Comparison of ENCODE assay signal across 2 cellular contexts in the genomic region with DNA sequence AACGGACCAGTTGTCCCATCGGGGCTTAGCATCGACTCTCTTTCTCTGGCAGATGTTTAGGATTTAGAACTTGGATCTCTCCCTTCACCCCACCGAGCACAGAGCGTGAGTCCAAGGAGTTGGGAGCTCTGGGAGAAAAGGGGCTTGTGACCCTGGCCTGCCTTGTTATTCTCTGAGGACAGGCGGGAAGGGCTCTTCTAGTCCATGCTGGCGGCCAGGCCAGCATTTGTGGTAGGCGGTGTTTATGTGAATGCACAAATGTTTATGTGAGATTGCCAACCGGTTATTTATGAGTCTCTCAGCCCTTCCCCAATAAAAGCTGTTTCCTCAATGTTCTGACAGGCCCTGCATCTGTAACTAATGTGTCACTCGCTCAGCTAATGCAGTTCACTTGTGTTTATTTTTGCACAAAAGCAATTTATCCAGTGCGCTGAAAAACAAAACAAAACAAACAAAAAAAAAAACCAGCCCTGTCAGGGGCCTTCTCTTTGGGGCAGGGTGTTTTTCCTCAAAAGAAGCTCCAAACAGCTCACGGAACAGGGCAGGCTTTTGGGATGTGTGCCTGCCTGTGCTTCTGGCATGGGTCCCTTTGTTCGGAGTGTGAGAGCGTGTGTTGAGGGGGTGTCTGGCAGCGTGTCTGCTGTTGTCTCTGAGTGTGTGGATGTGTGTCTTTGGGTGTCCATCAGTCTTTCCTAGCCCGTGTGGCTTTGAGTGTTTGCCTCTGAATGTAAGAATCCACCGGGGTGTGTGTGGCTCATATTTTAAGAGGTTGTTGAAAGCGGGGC.
TF ChIP-seq lines count a peak whose summit lies in the region.

No MANE protein-coding gene starts in this region.

TF ChIP-seq in liver, 16 proteins besides CTCF, POLR2A, EP300 and RAD21:
- no peak for TF ChIP-seq YY1 (IDR thresholded peaks at IDR 0.05)
- no peak for TF ChIP-seq FOXA1 (IDR thresholded peaks at IDR 0.05)
- TF ChIP-seq RXRA (IDR thresholded peaks at IDR 0.05) = no peak
- no peak for TF ChIP-seq SP1 (IDR thresholded peaks at IDR 0.05)
- TF ChIP-seq, protein P1, sequence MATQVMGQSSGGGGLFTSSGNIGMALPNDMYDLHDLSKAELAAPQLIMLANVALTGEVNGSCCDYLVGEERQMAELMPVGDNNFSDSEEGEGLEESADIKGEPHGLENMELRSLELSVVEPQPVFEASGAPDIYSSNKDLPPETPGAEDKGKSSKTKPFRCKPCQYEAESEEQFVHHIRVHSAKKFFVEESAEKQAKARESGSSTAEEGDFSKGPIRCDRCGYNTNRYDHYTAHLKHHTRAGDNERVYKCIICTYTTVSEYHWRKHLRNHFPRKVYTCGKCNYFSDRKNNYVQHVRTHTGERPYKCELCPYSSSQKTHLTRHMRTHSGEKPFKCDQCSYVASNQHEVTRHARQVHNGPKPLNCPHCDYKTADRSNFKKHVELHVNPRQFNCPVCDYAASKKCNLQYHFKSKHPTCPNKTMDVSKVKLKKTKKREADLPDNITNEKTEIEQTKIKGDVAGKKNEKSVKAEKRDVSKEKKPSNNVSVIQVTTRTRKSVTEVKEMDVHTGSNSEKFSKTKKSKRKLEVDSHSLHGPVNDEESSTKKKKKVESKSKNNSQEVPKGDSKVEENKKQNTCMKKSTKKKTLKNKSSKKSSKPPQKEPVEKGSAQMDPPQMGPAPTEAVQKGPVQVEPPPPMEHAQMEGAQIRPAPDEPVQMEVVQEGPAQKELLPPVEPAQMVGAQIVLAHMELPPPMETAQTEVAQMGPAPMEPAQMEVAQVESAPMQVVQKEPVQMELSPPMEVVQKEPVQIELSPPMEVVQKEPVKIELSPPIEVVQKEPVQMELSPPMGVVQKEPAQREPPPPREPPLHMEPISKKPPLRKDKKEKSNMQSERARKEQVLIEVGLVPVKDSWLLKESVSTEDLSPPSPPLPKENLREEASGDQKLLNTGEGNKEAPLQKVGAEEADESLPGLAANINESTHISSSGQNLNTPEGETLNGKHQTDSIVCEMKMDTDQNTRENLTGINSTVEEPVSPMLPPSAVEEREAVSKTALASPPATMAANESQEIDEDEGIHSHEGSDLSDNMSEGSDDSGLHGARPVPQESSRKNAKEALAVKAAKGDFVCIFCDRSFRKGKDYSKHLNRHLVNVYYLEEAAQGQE (IDR thresholded peaks at IDR 0.05) = no peak
- no peak for TF ChIP-seq JUND (IDR thresholded peaks at IDR 0.05)
- no peak for TF ChIP-seq ZBTB33 (IDR thresholded peaks at IDR 0.05)
- no peak for TF ChIP-seq ATF3 (IDR thresholded peaks at IDR 0.05)
- no peak for TF ChIP-seq EGR1 (IDR thresholded peaks at IDR 0.05; ENCODE audit: low read depth in 2 of 2)
- TF ChIP-seq NR2F2 (IDR thresholded peaks at IDR 0.05) = no peak
- no peak for TF ChIP-seq MAX (IDR thresholded peaks at IDR 0.05)
- no peak for TF ChIP-seq HNF4A (conservative IDR thresholded peaks at IDR 0.05)
- TF ChIP-seq FOXA2 (IDR thresholded peaks at IDR 0.05) = no peak
- TF ChIP-seq TAF1 (conservative IDR thresholded peaks at IDR 0.05) = no peak
- no peak for TF ChIP-seq HNF4G (IDR thresholded peaks at IDR 0.05)
- TF ChIP-seq GABPA (IDR thresholded peaks at IDR 0.05 in 1 of 2, conservative IDR thresholded peaks at IDR 0.05 in 1 of 2) = no peak

TF ChIP-seq in HepG2, 621 proteins besides CTCF, POLR2A, EP300 and RAD21:
- no peak for TF ChIP-seq ATF1 (CRISPR knock-in tag; IDR thresholded peaks at IDR 0.05)
TF ChIP-seq in HepG2: peak in this region for 0.
